In genomic region chr3:184314700-184315505, GRCh38 we compare ENCODE assay signal across 7 cellular contexts. TPM values are rescaled to one million over a fixed set of nuclear protein-coding genes. Genes with fewer than 3 reads are reported as not detected.
DNase-seq lines count a peak whose midpoint lies in the region; ATAC-seq, FAIRE-seq and TF ChIP-seq lines count a peak whose summit lies in the region.

No MANE protein-coding gene starts in this region.

- H3K79me2 ChIP-seq in HepG2 (ENCODE audit: insufficient read depth, low read length), result peaks cover 51% of the 10 kb centered on the region

- POLR2A ChIA-PET in HepG2 (lab: Yijun Ruan, JAX), result interaction anchor here (0.7 to 1.9 kb wide), 8 partner anchors 9 to 158 kb away, joined by 3 to 10 read pairs (median 4); partner anchors contain the start of gene FAM131A

- no peak for TF ChIP-seq CTCF in colonic mucosa (IDR thresholded peaks at IDR 0.05)
- TF ChIP-seq CTCF in HepG2 (CRISPR knock-in tag; IDR thresholded peaks at IDR 0.05), result no peak

- 0% methylated on average over 7 of the region's 86 CpGs for WGBS in HepG2 (ENCODE audit: low lambda C conversion rate)

- H3K9ac ChIP-seq in colonic mucosa (ENCODE audit: low read depth in 2 of 2, low read length in 2 of 2), result peak overlapping the region; percentile 96 to 97
- H3K9ac ChIP-seq in HepG2 (ENCODE audit: insufficient read depth, low read depth, low read length), result peak overlapping the region; percentile 98

- H3K4me2 ChIP-seq in HepG2 (ENCODE audit: low read depth, low read length), result peak overlapping the region; percentile 94

- in situ Hi-C loops in HepG2 (cut with HindIII; ENCODE audit: extremely low pct_ligation_motif_present, low pct_unique_long_range_greater_than_20kb), result no loop called here

- ATAC-seq in GM18498 (IDR thresholded peaks at IDR 0.05; ENCODE audit: unreplicated experiment), result peak; percentile 59
- peak; percentile 60 for ATAC-seq in HepG2

- H2AFZ ChIP-seq in HepG2 (ENCODE audit: low read length), result no peak overlapping the region

- H3K36me3 ChIP-seq in colonic mucosa, result no peaks in the 10 kb centered on the region
- H3K36me3 ChIP-seq in HepG2 (replicated peaks in 1 of 2; ENCODE audit: control insufficient read depth in 1 of 2, insufficient read depth in 2 of 2, low read length in 2 of 2), result peaks cover 9 to 33% of the 10 kb centered on the region in 2 experiments; a peak in 3 of 5 replicates

- H3K27ac ChIP-seq in colonic mucosa, result peak overlapping the region; percentile 86
- peak overlapping the region; percentile 91 for H3K27ac ChIP-seq in HepG2 (ENCODE audit: extremely low read length, insufficient read depth, low read length)

- TF ChIP-seq POLR2A in HepG2 (IDR thresholded peaks at IDR 0.05; ENCODE audit: insufficient read depth in 1 of 2, low read depth in 2 of 2, low read length in 2 of 2), result peak; percentile 37; a peak in 3 of 4 replicates

- TF ChIP-seq EP300 in HepG2 (IDR thresholded peaks at IDR 0.05; ENCODE audit: low read depth in 2 of 2, low read length in 2 of 2), result no peak
- no peak for TF ChIP-seq EP300 in HepG2 (CRISPR knock-in tag; IDR thresholded peaks at IDR 0.05; ENCODE audit: borderline replicate concordance)

- DNase-seq in HCEC 1CT (peak; percentile 66), NAMALWA (ENCODE audit: low spot score) (peak; percentile 57), colonic mucosa (peak; percentile 79), HepG2 (ENCODE audit: low spot score) (peak; percentile 48)
- DNase-seq in activated CD4-positive, alpha-beta T cell treated with anti-CD3 and anti-CD28 coated beads for 24 hours (ENCODE audit: low read depth in 2 of 2), result peak; percentile 31 to 36
- DNase-seq in stimulated activated CD4-positive, alpha-beta T cell treated with anti-CD3 and anti-CD28 coated beads, TNF-alpha, amount 100 ng/mL, for 4 hours (ENCODE audit: low read depth in 3 of 3), result peak in 2 of 3 experiments; percentile 36 to 46

- H3K27me3 ChIP-seq in colonic mucosa, result no peaks in the 10 kb centered on the region
- H3K27me3 ChIP-seq in HepG2 (ENCODE audit: control insufficient read depth in 1 of 2, insufficient read depth in 2 of 2, low read length in 2 of 2), result no peaks in the 10 kb centered on the region; a peak in 1 of 5 replicates

- H3K9me3 ChIP-seq in colonic mucosa, result no peaks in the 10 kb centered on the region
- H3K9me3 ChIP-seq in HepG2 (ENCODE audit: low read length), result no peaks in the 10 kb centered on the region

- intact Hi-C loops in colonic mucosa (cut with DNase I), result no loop called here
- intact Hi-C loops in HepG2 (cut with micrococcal nuclease; ENCODE audit: unreplicated experiment), result no loop called here

- H3K4me3 ChIP-seq in colonic mucosa (peak overlapping the region; percentile 66), HepG2 (replicated peaks in 1 of 3; ENCODE audit: insufficient read depth in 1 of 3, low read depth in 2 of 3, low read length in 3 of 3) (peak overlapping the region; percentile 68 to 93 (median 86))

- CTCF ChIA-PET in HepG2 (lab: Yijun Ruan, JAX; ENCODE audit: low intra/inter-chr PET ratio, low total read pairs), result interaction anchor here (0.6 kb wide), 1 partner anchor 103 kb away, joined by 3 read pairs; no protein-coding TSS in a partner anchor

- H3K4me1 ChIP-seq in colonic mucosa (peaks cover 15% of the 10 kb centered on the region), HepG2 (ENCODE audit: insufficient read depth, low read length) (peaks cover 44% of the 10 kb centered on the region)

- no peak for TF ChIP-seq RAD21 in HepG2 (CRISPR knock-in tag; IDR thresholded peaks at IDR 0.05)

- TSS peak; percentile 71 for BruUV-seq in HepG2 (replicated peaks; lab: Mats Ljungman, UMichigan)

- H4K20me1 ChIP-seq in HepG2 (ENCODE audit: insufficient read depth, low read length), result peaks cover 30% of the 10 kb centered on the region

- FAIRE-seq in HepG2 (lab: Jason Lieb, UNC), result no peak

RNA-seq across cellular contexts. Expression of gene EIF4G1, which starts 0.5 kb away (rescaled TPM):
- total RNA-seq in colonic mucosa (100 to 1,000 TPM; 263 to 524 TPM), HepG2 (2016; rRNA removed; fragmentation: Illumina TruSeq; extraction: Trizol) (213 and 244 TPM in 2 replicates)
- total RNA-seq in HepG2 (2016; cell fraction: cytosol; rRNA removed; fragmentation: Illumina TruSeq; extraction: Trizol; ENCODE audit: low read depth), result 19.7 and 27.8 TPM in 2 replicates
- total RNA-seq in HepG2 (2016; cell fraction: insoluble cytoplasmic fraction; rRNA removed; fragmentation: Illumina TruSeq; extraction: Trizol), result 208 and 223 TPM in 2 replicates
- total RNA-seq in HepG2 (2016; cell fraction: membrane; rRNA removed; fragmentation: Illumina TruSeq; extraction: Trizol), result 77.1 and 81.4 TPM in 2 replicates
- 163 and 210 TPM in 2 replicates for total RNA-seq in HepG2 (2016; cell fraction: nucleus; rRNA removed; fragmentation: Illumina TruSeq; extraction: Trizol)
- 208 and 228 TPM in 2 replicates for polyA plus RNA-seq in HepG2 (2011; rRNA removed)
- 139 and 145 TPM in 2 replicates for polyA plus RNA-seq in HepG2 (2011; cell fraction: cytosol; rRNA removed)
- polyA plus RNA-seq in HepG2 (2011; cell fraction: nucleus; rRNA removed), result 229 and 287 TPM in 2 replicates
- 122 and 142 TPM in 2 replicates for polyA plus RNA-seq in HepG2 (2012)
- polyA plus RNA-seq in HepG2 (2016; cell fraction: cytosol; fragmentation: Illumina TruSeq; extraction: Trizol; ENCODE audit: low read depth), result 15.3 and 16.7 TPM in 2 replicates
- 217 and 276 TPM in 2 replicates for polyA plus RNA-seq in HepG2 (2016; cell fraction: insoluble cytoplasmic fraction; fragmentation: Illumina TruSeq; extraction: Trizol; ENCODE audit: low read depth)
- 53.0 and 64.3 TPM in 2 replicates for polyA plus RNA-seq in HepG2 (2016; cell fraction: membrane; fragmentation: Illumina TruSeq; extraction: Trizol; ENCODE audit: low read depth)
- 324 and 332 TPM in 2 replicates for polyA plus RNA-seq in HepG2 (2016; cell fraction: nucleus; fragmentation: Illumina TruSeq; extraction: Trizol; ENCODE audit: insufficient read depth, low read depth)
- polyA minus RNA-seq in HepG2 (2011; rRNA and poly(A)+ RNA removed; ENCODE audit: low replicate concordance), result 348 and 721 TPM in 2 replicates
- polyA minus RNA-seq in HepG2 (2011; cell fraction: cytosol; rRNA and poly(A)+ RNA removed), result 122 and 123 TPM in 2 replicates
- 107 and 113 TPM in 2 replicates for polyA minus RNA-seq in HepG2 (2011; cell fraction: nucleus; rRNA and poly(A)+ RNA removed)

RNA-seq across cellular contexts. Expression of gene PSMD2, which starts 15.9 kb away (rescaled TPM):
- total RNA-seq in colonic mucosa (100 to 1,000 TPM; 166 to 298 TPM), HepG2 (2016; rRNA removed; fragmentation: Illumina TruSeq; extraction: Trizol) (200 and 312 TPM in 2 replicates)
- total RNA-seq in HepG2 (2016; cell fraction: cytosol; rRNA removed; fragmentation: Illumina TruSeq; extraction: Trizol; ENCODE audit: low read depth), result 27.9 and 35.3 TPM in 2 replicates
- total RNA-seq in HepG2 (2016; cell fraction: insoluble cytoplasmic fraction; rRNA removed; fragmentation: Illumina TruSeq; extraction: Trizol), result 208 and 307 TPM in 2 replicates
- total RNA-seq in HepG2 (2016; cell fraction: membrane; rRNA removed; fragmentation: Illumina TruSeq; extraction: Trizol), result 69.9 and 70.8 TPM in 2 replicates
- 130 and 133 TPM in 2 replicates for total RNA-seq in HepG2 (2016; cell fraction: nucleus; rRNA removed; fragmentation: Illumina TruSeq; extraction: Trizol)
- 125 and 152 TPM in 2 replicates for polyA plus RNA-seq in HepG2 (2011; rRNA removed)
- polyA plus RNA-seq in HepG2 (2011; cell fraction: cytosol; rRNA removed), result 165 and 166 TPM in 2 replicates
- 110 and 125 TPM in 2 replicates for polyA plus RNA-seq in HepG2 (2011; cell fraction: nucleus; rRNA removed)
- 116 and 117 TPM in 2 replicates for polyA plus RNA-seq in HepG2 (2012)
- 19.9 and 25.2 TPM in 2 replicates for polyA plus RNA-seq in HepG2 (2016; cell fraction: cytosol; fragmentation: Illumina TruSeq; extraction: Trizol; ENCODE audit: low read depth)
- polyA plus RNA-seq in HepG2 (2016; cell fraction: insoluble cytoplasmic fraction; fragmentation: Illumina TruSeq; extraction: Trizol; ENCODE audit: low read depth), result 253 and 295 TPM in 2 replicates
- polyA plus RNA-seq in HepG2 (2016; cell fraction: membrane; fragmentation: Illumina TruSeq; extraction: Trizol; ENCODE audit: low read depth), result 36.4 and 42.7 TPM in 2 replicates
- 155 and 167 TPM in 2 replicates for polyA plus RNA-seq in HepG2 (2016; cell fraction: nucleus; fragmentation: Illumina TruSeq; extraction: Trizol; ENCODE audit: insufficient read depth, low read depth)
- polyA minus RNA-seq in HepG2 (2011; rRNA and poly(A)+ RNA removed; ENCODE audit: low replicate concordance), result 351 and 796 TPM in 2 replicates
- polyA minus RNA-seq in HepG2 (2011; cell fraction: cytosol; rRNA and poly(A)+ RNA removed), result 127 and 152 TPM in 2 replicates
- polyA minus RNA-seq in HepG2 (2011; cell fraction: nucleus; rRNA and poly(A)+ RNA removed), result 99.4 and 123 TPM in 2 replicates

RNA-seq across cellular contexts. Expression of gene FAM131A, which starts 22.5 kb away (rescaled TPM):
- 10 to 100 TPM; 15.0 to 22.0 TPM for total RNA-seq in colonic mucosa
- total RNA-seq in HepG2 (2016; rRNA removed; fragmentation: Illumina TruSeq; extraction: Trizol), result 7.4 and 9.3 TPM in 2 replicates
- 2.3 and 2.5 TPM in 2 replicates for total RNA-seq in HepG2 (2016; cell fraction: cytosol; rRNA removed; fragmentation: Illumina TruSeq; extraction: Trizol; ENCODE audit: low read depth)
- total RNA-seq in HepG2 (2016; cell fraction: insoluble cytoplasmic fraction; rRNA removed; fragmentation: Illumina TruSeq; extraction: Trizol), result 4.8 and 8.7 TPM in 2 replicates
- total RNA-seq in HepG2 (2016; cell fraction: membrane; rRNA removed; fragmentation: Illumina TruSeq; extraction: Trizol), result 7.8 and 8.3 TPM in 2 replicates
- 4.4 and 6.5 TPM in 2 replicates for total RNA-seq in HepG2 (2016; cell fraction: nucleus; rRNA removed; fragmentation: Illumina TruSeq; extraction: Trizol)
- 9.2 and 14.1 TPM in 2 replicates for polyA plus RNA-seq in HepG2 (2011; rRNA removed)
- polyA plus RNA-seq in HepG2 (2011; cell fraction: cytosol; rRNA removed), result 11.9 and 16.8 TPM in 2 replicates
- 23.9 and 25.8 TPM in 2 replicates for polyA plus RNA-seq in HepG2 (2011; cell fraction: nucleus; rRNA removed)
- 5.8 and 9.8 TPM in 2 replicates for polyA plus RNA-seq in HepG2 (2012)
- 2.3 and 3.2 TPM in 2 replicates for polyA plus RNA-seq in HepG2 (2016; cell fraction: cytosol; fragmentation: Illumina TruSeq; extraction: Trizol; ENCODE audit: low read depth)
- 5.3 and 7.8 TPM in 2 replicates for polyA plus RNA-seq in HepG2 (2016; cell fraction: insoluble cytoplasmic fraction; fragmentation: Illumina TruSeq; extraction: Trizol; ENCODE audit: low read depth)
- polyA plus RNA-seq in HepG2 (2016; cell fraction: membrane; fragmentation: Illumina TruSeq; extraction: Trizol; ENCODE audit: low read depth), result 5.7 and 5.8 TPM in 2 replicates
- polyA plus RNA-seq in HepG2 (2016; cell fraction: nucleus; fragmentation: Illumina TruSeq; extraction: Trizol; ENCODE audit: insufficient read depth, low read depth), result 12.3 and 13.4 TPM in 2 replicates
- polyA minus RNA-seq in HepG2 (2011; rRNA and poly(A)+ RNA removed; ENCODE audit: low replicate concordance), result 22.1 and 24.2 TPM in 2 replicates
- polyA minus RNA-seq in HepG2 (2011; cell fraction: cytosol; rRNA and poly(A)+ RNA removed), result 7.0 and 7.3 TPM in 2 replicates
- 7.0 and 9.2 TPM in 2 replicates for polyA minus RNA-seq in HepG2 (2011; cell fraction: nucleus; rRNA and poly(A)+ RNA removed)

RNA-seq across cellular contexts. Expression of gene ECE2, which starts 39.1 kb away (rescaled TPM):
- under 1 TPM in 1 of 2 donors, not detected in 1; 0.37 TPM for total RNA-seq in colonic mucosa
- total RNA-seq in HepG2 (2016; rRNA removed; fragmentation: Illumina TruSeq; extraction: Trizol), result not detected in 2 replicates
- not detected in 2 replicates for total RNA-seq in HepG2 (2016; cell fraction: cytosol; rRNA removed; fragmentation: Illumina TruSeq; extraction: Trizol; ENCODE audit: low read depth)
- total RNA-seq in HepG2 (2016; cell fraction: insoluble cytoplasmic fraction; rRNA removed; fragmentation: Illumina TruSeq; extraction: Trizol), result not detected in 2 replicates
- total RNA-seq in HepG2 (2016; cell fraction: membrane; rRNA removed; fragmentation: Illumina TruSeq; extraction: Trizol), result not detected in 2 replicates
- not detected in 2 replicates for total RNA-seq in HepG2 (2016; cell fraction: nucleus; rRNA removed; fragmentation: Illumina TruSeq; extraction: Trizol)
- 0.03 TPM in 1 of 2 replicates, not detected in the other for polyA plus RNA-seq in HepG2 (2011; rRNA removed)
- polyA plus RNA-seq in HepG2 (2011; cell fraction: cytosol; rRNA removed), result not detected in 2 replicates
- 0.10 and 0.16 TPM in 2 replicates for polyA plus RNA-seq in HepG2 (2011; cell fraction: nucleus; rRNA removed)
- not detected in 2 replicates for polyA plus RNA-seq in HepG2 (2012)
- not detected in 2 replicates for polyA plus RNA-seq in HepG2 (2016; cell fraction: cytosol; fragmentation: Illumina TruSeq; extraction: Trizol; ENCODE audit: low read depth)
- polyA plus RNA-seq in HepG2 (2016; cell fraction: insoluble cytoplasmic fraction; fragmentation: Illumina TruSeq; extraction: Trizol; ENCODE audit: low read depth), result not detected in 2 replicates
- not detected in 2 replicates for polyA plus RNA-seq in HepG2 (2016; cell fraction: membrane; fragmentation: Illumina TruSeq; extraction: Trizol; ENCODE audit: low read depth)
- not detected in 2 replicates for polyA plus RNA-seq in HepG2 (2016; cell fraction: nucleus; fragmentation: Illumina TruSeq; extraction: Trizol; ENCODE audit: insufficient read depth, low read depth)
- 0.14 TPM in 1 of 2 replicates, not detected in the other for polyA minus RNA-seq in HepG2 (2011; rRNA and poly(A)+ RNA removed; ENCODE audit: low replicate concordance)
- not detected in 2 replicates for polyA minus RNA-seq in HepG2 (2011; cell fraction: cytosol; rRNA and poly(A)+ RNA removed)
- polyA minus RNA-seq in HepG2 (2011; cell fraction: nucleus; rRNA and poly(A)+ RNA removed), result not detected in 2 replicates

RNA-seq across cellular contexts. Expression of gene CLCN2, which starts 46.5 kb away (rescaled TPM):
- total RNA-seq in colonic mucosa, result 10 to 100 TPM; 61.1 to 71.6 TPM
- total RNA-seq in HepG2 (2016; rRNA removed; fragmentation: Illumina TruSeq; extraction: Trizol), result 5.2 and 13.5 TPM in 2 replicates
- total RNA-seq in HepG2 (2016; cell fraction: cytosol; rRNA removed; fragmentation: Illumina TruSeq; extraction: Trizol; ENCODE audit: low read depth), result 6.6 and 7.6 TPM in 2 replicates
- 3.5 and 14.3 TPM in 2 replicates for total RNA-seq in HepG2 (2016; cell fraction: insoluble cytoplasmic fraction; rRNA removed; fragmentation: Illumina TruSeq; extraction: Trizol)
- 5.6 and 6.9 TPM in 2 replicates for total RNA-seq in HepG2 (2016; cell fraction: membrane; rRNA removed; fragmentation: Illumina TruSeq; extraction: Trizol)
- 19.4 and 22.0 TPM in 2 replicates for total RNA-seq in HepG2 (2016; cell fraction: nucleus; rRNA removed; fragmentation: Illumina TruSeq; extraction: Trizol)
- polyA plus RNA-seq in HepG2 (2011; rRNA removed), result 11.4 and 14.3 TPM in 2 replicates
- 5.5 and 6.4 TPM in 2 replicates for polyA plus RNA-seq in HepG2 (2011; cell fraction: cytosol; rRNA removed)
- 41.8 and 47.0 TPM in 2 replicates for polyA plus RNA-seq in HepG2 (2011; cell fraction: nucleus; rRNA removed)
- 5.4 and 6.1 TPM in 2 replicates for polyA plus RNA-seq in HepG2 (2012)
- 2.0 and 2.6 TPM in 2 replicates for polyA plus RNA-seq in HepG2 (2016; cell fraction: cytosol; fragmentation: Illumina TruSeq; extraction: Trizol; ENCODE audit: low read depth)
- polyA plus RNA-seq in HepG2 (2016; cell fraction: insoluble cytoplasmic fraction; fragmentation: Illumina TruSeq; extraction: Trizol; ENCODE audit: low read depth), result 4.8 and 5.5 TPM in 2 replicates
- 3.7 and 4.4 TPM in 2 replicates for polyA plus RNA-seq in HepG2 (2016; cell fraction: membrane; fragmentation: Illumina TruSeq; extraction: Trizol; ENCODE audit: low read depth)
- 50.3 and 58.1 TPM in 2 replicates for polyA plus RNA-seq in HepG2 (2016; cell fraction: nucleus; fragmentation: Illumina TruSeq; extraction: Trizol; ENCODE audit: insufficient read depth, low read depth)
- 29.7 and 47.2 TPM in 2 replicates for polyA minus RNA-seq in HepG2 (2011; rRNA and poly(A)+ RNA removed; ENCODE audit: low replicate concordance)
- polyA minus RNA-seq in HepG2 (2011; cell fraction: cytosol; rRNA and poly(A)+ RNA removed), result 5.3 and 6.0 TPM in 2 replicates
- 26.4 and 31.7 TPM in 2 replicates for polyA minus RNA-seq in HepG2 (2011; cell fraction: nucleus; rRNA and poly(A)+ RNA removed)

Comparison
In these comparisons a context has a peak if more than half of its experiments do, and no peak if none do; other contexts are left out.
1. Peak in every context shown above with its lines: DNase-seq, ATAC-seq, H3K4me3 ChIP-seq and H3K27ac ChIP-seq.